In genomic region chr15:90232941-90233700, GRCh38 we compare ENCODE assay signal across 8 cellular contexts. TPM values are rescaled to one million over a fixed set of nuclear protein-coding genes. Genes with fewer than 3 reads are reported as not detected.
DNase-seq lines count a peak whose midpoint lies in the region; ATAC-seq and TF ChIP-seq lines count a peak whose summit lies in the region.

No MANE protein-coding gene starts in this region.

- TF ChIP-seq CTCF in SU-DHL-6 (IDR thresholded peaks at IDR 0.05; ENCODE audit: insufficient read depth, low read length, poor library complexity, severe bottlenecking) (no peak), ascending aorta (IDR thresholded peaks at IDR 0.05) (peak; percentile 32 to 40 (median 37)), spleen (IDR thresholded peaks at IDR 0.05 in 8 of 11, conservative IDR thresholded peaks at IDR 0.05 in 3 of 11) (peak in 10 of 11 experiments; percentile 15 to 65 (median 38))

- no peaks in the 10 kb centered on the region for H3K79me2 ChIP-seq in SU-DHL-6 (ENCODE audit: insufficient read depth, low read length)

- no peaks in the 10 kb centered on the region for H4K20me1 ChIP-seq in SU-DHL-6 (ENCODE audit: low read depth, low read length)

- peaks cover 54 to 61% (median 60%) of the 10 kb centered on the region in 3 donors for H3K4me1 Mint-ChIP-seq in CD8-positive, alpha-beta memory T cell

- no peaks in the 10 kb centered on the region for H3K9me3 ChIP-seq in CD8-positive, alpha-beta memory T cell (ENCODE audit: low read length)
- no peaks in the 10 kb centered on the region for H3K9me3 ChIP-seq in SU-DHL-6 (ENCODE audit: insufficient read depth, low read length)
- H3K9me3 ChIP-seq in ascending aorta: no peaks in the 10 kb centered on the region
- no peaks in the 10 kb centered on the region for H3K9me3 ChIP-seq in spleen

- peak overlapping the region; percentile 92 for H3K27ac ChIP-seq in CD8-positive, alpha-beta memory T cell (ENCODE audit: low read depth, low read length)
- H3K27ac ChIP-seq in SU-DHL-6 (ENCODE audit: low read depth, low read length): no peak overlapping the region
- peak overlapping the region; percentile 95 to 96 for H3K27ac ChIP-seq in ascending aorta
- peak overlapping the region; percentile 91 to 99 (median 96) for H3K27ac ChIP-seq in spleen

- ATAC-seq in GM19397 (IDR thresholded peaks at IDR 0.05; ENCODE audit: unreplicated experiment) (peak; percentile 29), HG03520 (IDR thresholded peaks at IDR 0.05; ENCODE audit: unreplicated experiment) (peak; percentile 11)

- H3K4me3 Mint-ChIP-seq in CD8-positive, alpha-beta memory T cell: peak overlapping the region; percentile 84 to 98 (median 91)

- H3K4me2 ChIP-seq in SU-DHL-6 (ENCODE audit: low read depth, low read length, poor library complexity, severe bottlenecking): peak overlapping the region; percentile 76

- peaks cover 51% of the 10 kb centered on the region for H3K4me1 ChIP-seq in CD8-positive, alpha-beta memory T cell (ENCODE audit: insufficient read depth, low read length)
- H3K4me1 ChIP-seq in ascending aorta (peaks cover 0 to 22% of the 10 kb centered on the region in 2 donors), spleen (peaks cover 32 to 69% (median 52%) of the 10 kb centered on the region in 6 donors)

- H3K9me3 Mint-ChIP-seq in CD8-positive, alpha-beta memory T cell: no peaks in the 10 kb centered on the region

- peaks cover 23% of the 10 kb centered on the region for H3K36me3 ChIP-seq in CD8-positive, alpha-beta memory T cell (ENCODE audit: insufficient read depth, low read length)
- H3K36me3 ChIP-seq in SU-DHL-6 (ENCODE audit: low read length) (no peaks in the 10 kb centered on the region), ascending aorta (peaks cover 23 to 46% of the 10 kb centered on the region in 2 donors), spleen (peaks cover 5 to 64% (median 43%) of the 10 kb centered on the region in 6 donors)

- no peak for TF ChIP-seq POLR2A in spleen (IDR thresholded peaks at IDR 0.05)

- H2AFZ ChIP-seq in SU-DHL-6 (ENCODE audit: low read depth, low read length, severe bottlenecking): peak overlapping the region; percentile 62

- POLR2A ChIA-PET in CD8-positive, alpha-beta memory T cell (lab: Charles Lee): interaction anchor here (0.5 to 5.0 kb wide), 11 partner anchors 10 to 670 kb away, joined by 3 to 39 read pairs (median 5); partner anchors contain the start of genes AP3S2, IDH2, MAN2A2 and NGRN

- H3F3A ChIP-seq in SU-DHL-6 (ENCODE audit: insufficient read depth): no peaks in the 10 kb centered on the region; the same call in 1 of the 2 replicates

- H3K9me2 ChIP-seq in SU-DHL-6 (replicated peaks; ENCODE audit: insufficient read depth, low read length): no peaks in the 10 kb centered on the region

- H3K36me3 Mint-ChIP-seq in CD8-positive, alpha-beta memory T cell: peaks cover 8 to 64% (median 18%) of the 10 kb centered on the region in 3 donors

- H3K27ac Mint-ChIP-seq in CD8-positive, alpha-beta memory T cell: peak overlapping the region; percentile 96 to 100 (median 100)

- intact Hi-C loops in ascending aorta (cut with DNase I) (loop anchor here (1.0 to 10.0 kb wide), 4 partner anchors 131 to 568 kb away; partner anchors contain the start of genes IDH2 and ZNF710), spleen (cut with DNase I; ENCODE audit: low total_unique reads) (no loop called here)

- peak overlapping the region; percentile 69 for H3K9ac ChIP-seq in SU-DHL-6 (ENCODE audit: low read length)

- CTCF ChIA-PET in CD8-positive, alpha-beta memory T cell (lab: Charles Lee): interaction anchor here (0.9 to 1.9 kb wide), 16 partner anchors 12 to 702 kb away, joined by 3 to 10 read pairs (median 5); partner anchors contain the start of genes HDDC3, IDH2, MAN2A2 and NGRN

- no peaks in the 10 kb centered on the region for H3K27me3 ChIP-seq in CD8-positive, alpha-beta memory T cell (ENCODE audit: insufficient read depth, low read length, poor library complexity, severe bottlenecking)
- no peaks in the 10 kb centered on the region for H3K27me3 ChIP-seq in SU-DHL-6 (ENCODE audit: low read length)
- no peaks in the 10 kb centered on the region for H3K27me3 ChIP-seq in ascending aorta
- H3K27me3 ChIP-seq in spleen (replicated peaks in 1 of 7): no peaks in the 10 kb centered on the region

- 3 to 5% (median 3%) methylated on average over 11 to 30 of the region's 30 CpGs for WGBS in spleen, 5 donors

- H3K27me3 Mint-ChIP-seq in CD8-positive, alpha-beta memory T cell: peaks cover 0 to 1% of the 10 kb centered on the region in 2 donors

- peak in 4 of 5 donors; percentile 34 to 69 (median 41) for DNase-seq in CD8-positive, alpha-beta memory T cell
- DNase-seq in ascending aorta (ENCODE audit: low spot score in 2 of 2) (peak in 1 of 2 donors; percentile 81), spleen (peak; percentile 93), NCI-H1092 (lab: John Stamatoyannopoulos, UW) (no peak)

- H3K4me3 ChIP-seq in CD8-positive, alpha-beta memory T cell (ENCODE audit: low read length): peak overlapping the region; percentile 74
- H3K4me3 ChIP-seq in SU-DHL-6 (ENCODE audit: insufficient read depth, low read length, poor library complexity, severe bottlenecking) (peak overlapping the region; percentile 76), ascending aorta (peak overlapping the region; percentile 91 to 92), iPS-11a (ENCODE audit: low read depth, low read length) (peak overlapping the region; percentile 69), spleen (peak overlapping the region; percentile 68 to 99 (median 91))

RNA-seq across cellular contexts. Expression of gene CIB1, which starts 0.6 kb away (rescaled TPM):
- total RNA-seq in CD8-positive, alpha-beta memory T cell: 100 to 1,000 TPM; 162 to 166 TPM
- 251 TPM for polyA plus RNA-seq in CD8-positive, alpha-beta memory T cell
- 50.9 TPM for total RNA-seq in ascending aorta
- 10 to 100 TPM; 31.7 to 83.2 (median 77.3) TPM for total RNA-seq in spleen
- 100 to 1,000 TPM; 166 to 247 (median 212) TPM for polyA plus RNA-seq in spleen

RNA-seq across cellular contexts. Expression of gene GDPGP1, which starts 0.9 kb away (rescaled TPM):
- total RNA-seq in CD8-positive, alpha-beta memory T cell: 10 to 100 TPM; 10.3 to 11.6 TPM
- 0.85 TPM for polyA plus RNA-seq in CD8-positive, alpha-beta memory T cell
- total RNA-seq in ascending aorta: 2.2 TPM
- 10 to 100 TPM in 3 of 7 donors, 1 to 10 TPM in 4; 7.3 to 13.4 (median 9.9) TPM for total RNA-seq in spleen
- 1 to 10 TPM; 1.9 to 4.3 (median 3.2) TPM for polyA plus RNA-seq in spleen

RNA-seq across cellular contexts. Expression of gene TTLL13, which starts 16.2 kb away (rescaled TPM):
- under 1 TPM in 1 of 2 experiments, not detected in 1; 0.80 TPM for total RNA-seq in CD8-positive, alpha-beta memory T cell
- 0.17 TPM for polyA plus RNA-seq in CD8-positive, alpha-beta memory T cell
- not detected for total RNA-seq in ascending aorta
- 1 to 10 TPM in 1 of 7 donors, under 1 TPM in 3, not detected in 3; 0.14 to 1.8 (median 0.35) TPM for total RNA-seq in spleen
- polyA plus RNA-seq in spleen: under 1 TPM; 0.03 to 0.17 (median 0.10) TPM

RNA-seq across cellular contexts. Expression of gene SEMA4B, which starts 32.0 kb away (rescaled TPM):
- 1 to 10 TPM; 6.9 to 8.8 TPM for total RNA-seq in CD8-positive, alpha-beta memory T cell
- 10.1 TPM for polyA plus RNA-seq in CD8-positive, alpha-beta memory T cell
- total RNA-seq in ascending aorta (51.2 TPM), spleen (10 to 100 TPM; 57.7 to 90.0 (median 77.0) TPM)
- polyA plus RNA-seq in spleen: 10 to 100 TPM; 16.4 to 25.0 (median 16.7) TPM

RNA-seq across cellular contexts. Expression of gene NGRN, which starts 32.4 kb away (rescaled TPM):
- 10 to 100 TPM; 34.1 to 36.0 TPM for total RNA-seq in CD8-positive, alpha-beta memory T cell
- 45.8 TPM for polyA plus RNA-seq in CD8-positive, alpha-beta memory T cell
- total RNA-seq in ascending aorta: 58.0 TPM
- 10 to 100 TPM; 45.3 to 52.6 (median 46.8) TPM for total RNA-seq in spleen
- 10 to 100 TPM; 27.2 to 53.2 (median 38.0) TPM for polyA plus RNA-seq in spleen
